ENCODE assay signal across 9 cellular contexts in genomic region chrX:120309873-120310730, GRCh38. TPM values are rescaled to one million over a fixed set of nuclear protein-coding genes. Genes with fewer than 3 reads are reported as not detected.
DNase-seq lines count a peak whose midpoint lies in the region; ATAC-seq lines count a peak whose summit lies in the region.
"Had no signal": no experiment of that assay in that cellular context is flagged by ENCODE, and none has a peak within 500 bp of the region (broad histone marks: within the 10 kb centered on the region; RNA-seq: fewer than 3 reads in every experiment).

No MANE protein-coding gene starts in this region.

- peak overlapping the region; percentile 16 to 54 for H3K27ac Mint-ChIP-seq in activated naive CD4-positive, alpha-beta T cell treated with anti-CD3 and anti-CD28 coated beads, Interleukin-2, amount 50 U/mL, for 72 hours

- H3K27ac ChIP-seq in subcutaneous abdominal adipose tissue (ENCODE audit: low read depth, low read length) = no peak overlapping the region

- DNase-seq in AG08395 (ENCODE audit: low spot score) (peak; percentile 10), iris pigment epithelial cell (ENCODE audit: low read depth) (peak; percentile 19), globus pallidus (ENCODE audit: low spot score) (no peak)
- no peak for DNase-seq in activated naive CD4-positive, alpha-beta T cell treated with anti-CD3 and anti-CD28 coated beads, Interleukin-2, amount 50 U/mL, for 72 hours (ENCODE audit: low spot score in 2 of 2)

- peak overlapping the region; percentile 39 to 70 (median 56) for H3K4me3 ChIP-seq in subcutaneous abdominal adipose tissue (ENCODE audit: low read depth in 1 of 5, low read length in 5 of 5)

- H3K36me3 ChIP-seq in subcutaneous abdominal adipose tissue (ENCODE audit: control insufficient read depth in 5 of 5, insufficient read depth in 5 of 5, low read length in 5 of 5) = no peaks in the 10 kb centered on the region
- H3K36me3 ChIP-seq: thyroid gland had no signal

- H3K36me3 Mint-ChIP-seq in activated naive CD4-positive, alpha-beta T cell treated with anti-CD3 and anti-CD28 coated beads, Interleukin-2, amount 50 U/mL, for 72 hours = peaks cover 0 to 7% of the 10 kb centered on the region in 2 donors

- ATAC-seq in HG02623 (IDR thresholded peaks at IDR 0.05; ENCODE audit: unreplicated experiment) = peak; percentile 19
- ATAC-seq in activated naive CD4-positive, alpha-beta T cell treated with anti-CD3 and anti-CD28 coated beads, Interleukin-2, amount 50 U/mL, for 72 hours = no peak
- no peak for ATAC-seq in HG03439 (IDR thresholded peaks at IDR 0.05; ENCODE audit: unreplicated experiment)
- ATAC-seq in GM18498 (IDR thresholded peaks at IDR 0.05; ENCODE audit: unreplicated experiment) = no peak

- H3K9ac ChIP-seq in subcutaneous abdominal adipose tissue (ENCODE audit: low read length in 5 of 5) = no peak overlapping the region

- peaks cover 0 to 26% (median 22%) of the 10 kb centered on the region in 5 donors for H3K4me1 ChIP-seq in subcutaneous abdominal adipose tissue (ENCODE audit: control insufficient read depth in 5 of 5, insufficient read depth in 5 of 5, low read length in 5 of 5)

- peaks cover 0 to 3% (median 0%) of the 10 kb centered on the region in 5 donors for H3K9me3 ChIP-seq in subcutaneous abdominal adipose tissue (ENCODE audit: control insufficient read depth in 5 of 5, low read length in 5 of 5)
- H3K9me3 ChIP-seq: thyroid gland had no signal

- H3K9me3 Mint-ChIP-seq in activated naive CD4-positive, alpha-beta T cell treated with anti-CD3 and anti-CD28 coated beads, Interleukin-2, amount 50 U/mL, for 72 hours = no peaks in the 10 kb centered on the region

- peaks cover 27 to 61% (median 45%) of the 10 kb centered on the region in 5 donors for H3K27me3 ChIP-seq in subcutaneous abdominal adipose tissue (ENCODE audit: control insufficient read depth in 5 of 5, insufficient read depth in 4 of 5, low read length in 5 of 5)

RNA-seq across cellular contexts. Expression of gene TMEM255A, which starts 1.2 kb away (rescaled TPM):
- total RNA-seq in activated naive CD4-positive, alpha-beta T cell treated with anti-CD3 and anti-CD28 coated beads, Interleukin-2, amount 50 U/mL, for 72 hours = not detected

RNA-seq across cellular contexts. Expression of gene ATP1B4, which starts 51.8 kb away (rescaled TPM):
- not detected for total RNA-seq in activated naive CD4-positive, alpha-beta T cell treated with anti-CD3 and anti-CD28 coated beads, Interleukin-2, amount 50 U/mL, for 72 hours

RNA-seq across cellular contexts. Expression of gene ZBTB33, which starts 59.5 kb away (rescaled TPM):
- total RNA-seq in activated naive CD4-positive, alpha-beta T cell treated with anti-CD3 and anti-CD28 coated beads, Interleukin-2, amount 50 U/mL, for 72 hours = 10 to 100 TPM; 12.3 to 12.8 TPM

Comparison
In these comparisons a context has a peak if more than half of its experiments do, and no peak if none do; other contexts are left out.
1. DNase-seq: peak in AG08395 (single experiment) and iris pigment epithelial cell (single experiment); none in activated naive CD4-positive, alpha-beta T cell treated with anti-CD3 and anti-CD28 coated beads, Interleukin-2, amount 50 U/mL, for 72 hours (0 of 2) and globus pallidus (single experiment).